In the genomic region with DNA sequence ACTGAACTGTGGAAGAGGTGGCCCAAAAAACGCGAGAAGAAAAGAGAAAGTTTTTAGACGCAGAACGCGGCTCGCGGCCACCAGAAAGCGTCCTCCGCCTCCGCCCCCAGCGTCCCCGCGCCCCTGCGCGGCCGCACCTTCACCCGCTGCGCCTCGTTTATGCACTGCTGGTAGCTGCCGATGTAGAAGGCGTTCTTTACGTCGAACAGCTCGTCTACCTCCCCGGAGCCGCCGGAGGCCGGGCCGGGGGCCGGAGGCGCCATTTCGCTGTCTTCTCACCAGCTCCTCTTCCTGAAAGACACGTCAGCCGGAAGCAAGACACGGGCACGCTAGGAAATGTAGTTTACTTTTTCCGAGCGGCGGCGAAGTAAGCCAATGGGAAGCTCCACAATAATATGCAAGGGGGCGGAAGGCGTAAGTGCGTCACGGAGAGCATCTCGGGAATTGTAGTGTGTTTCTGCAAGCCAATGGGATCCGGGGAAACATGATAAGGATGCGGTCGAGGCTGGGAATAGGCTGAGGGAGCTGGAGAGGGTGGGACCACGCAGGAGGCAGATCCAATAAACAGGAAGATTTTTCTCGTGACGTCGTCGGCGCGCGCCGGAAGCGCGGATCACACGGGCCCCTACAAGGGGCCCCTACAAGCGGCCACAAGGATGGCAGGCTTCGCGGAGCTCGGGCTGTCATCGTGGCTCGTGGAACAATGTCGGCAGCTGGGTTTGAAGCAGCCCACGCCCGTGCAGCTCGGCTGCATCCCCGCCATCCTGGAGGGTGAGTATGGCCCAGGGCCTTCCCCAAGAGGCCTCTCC, we compare ENCODE assay signal across 8 cellular contexts. TPM values are rescaled to one million over a fixed set of nuclear protein-coding genes. Genes with fewer than 3 reads are reported as not detected.
A peak's percentile ranks its signal among the peaks of the same experiment; 100 is the strongest.
DNase-seq lines count a peak whose midpoint lies in the region; ATAC-seq, FAIRE-seq and TF ChIP-seq lines count a peak whose summit lies in the region.

A gene (minus strand): TSS at position 302 of the 809 bp plus-strand sequence. CDS start 39 bp downstream, at position 263.
A gene with protein sequence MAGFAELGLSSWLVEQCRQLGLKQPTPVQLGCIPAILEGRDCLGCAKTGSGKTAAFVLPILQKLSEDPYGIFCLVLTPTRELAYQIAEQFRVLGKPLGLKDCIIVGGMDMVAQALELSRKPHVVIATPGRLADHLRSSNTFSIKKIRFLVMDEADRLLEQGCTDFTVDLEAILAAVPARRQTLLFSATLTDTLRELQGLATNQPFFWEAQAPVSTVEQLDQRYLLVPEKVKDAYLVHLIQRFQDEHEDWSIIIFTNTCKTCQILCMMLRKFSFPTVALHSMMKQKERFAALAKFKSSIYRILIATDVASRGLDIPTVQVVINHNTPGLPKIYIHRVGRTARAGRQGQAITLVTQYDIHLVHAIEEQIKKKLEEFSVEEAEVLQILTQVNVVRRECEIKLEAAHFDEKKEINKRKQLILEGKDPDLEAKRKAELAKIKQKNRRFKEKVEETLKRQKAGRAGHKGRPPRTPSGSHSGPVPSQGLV (plus strand): TSS at position 630 of the 809 bp plus-strand sequence. CDS start 27 bp downstream, at position 657.

- H3K9ac ChIP-seq in kidney (ENCODE audit: low read length in 2 of 2) = peak within 1 kb of the TSS; percentile 89 to 91

- peaks cover 13 to 14% of the 10 kb centered on the region in 2 donors for H3K36me3 ChIP-seq in kidney (ENCODE audit: control insufficient read depth in 1 of 2, insufficient read depth in 2 of 2, low read length in 2 of 2)

- TF ChIP-seq CTCF in chondrocyte (IDR thresholded peaks at IDR 0.05) (peak; percentile 27), kidney (IDR thresholded peaks at IDR 0.05; ENCODE audit: borderline replicate concordance, extremely low read depth, insufficient read depth) (no peak)

- H3K27ac ChIP-seq in kidney (ENCODE audit: low read depth in 2 of 2, low read length in 2 of 2) = peak within 1 kb of the TSS; percentile 84 to 89

- peaks cover 7 to 16% of the 10 kb centered on the region in 2 donors for H3K4me1 ChIP-seq in kidney (ENCODE audit: control insufficient read depth in 1 of 2, insufficient read depth in 1 of 2, low read depth in 1 of 2, low read length in 2 of 2)

- peak within 1 kb of the TSS; percentile 97 to 99 for H3K4me3 ChIP-seq in kidney (ENCODE audit: low read length in 2 of 2)

- H3K4me3 Mint-ChIP-seq in chondrocyte (ENCODE audit: unreplicated experiment) = peak within 1 kb of the TSS; percentile 92

- no peaks in the 10 kb centered on the region for H3K27me3 Mint-ChIP-seq in chondrocyte (ENCODE audit: low read depth)

- peak; percentile 98 for DNase-seq in AG20443 (ENCODE audit: low spot score)
- DNase-seq in NCI-H510A treated with DMSO at 0.1 percent for 48 hours (lab: John Stamatoyannopoulos, UW) = peak; percentile 99
- peak; percentile 93 to 95 for DNase-seq in activated CD4-positive, alpha-beta T cell treated with anti-CD3 and anti-CD28 coated beads for 24 hours (ENCODE audit: low read depth in 2 of 2)
- DNase-seq in chondrocyte (ENCODE audit: low spot score) = peak; percentile 97
- DNase-seq in kidney = peak; percentile 99
- peak; percentile 97 for DNase-seq in stimulated activated CD4-positive, alpha-beta T cell treated with anti-CD3 and anti-CD28 coated beads, Interleukin-15, amount 100 ng/mL, for 24 hours

- ATAC-seq in HG03432 (IDR thresholded peaks at IDR 0.05; ENCODE audit: unreplicated experiment) = peak; percentile 89

- H3K4me1 Mint-ChIP-seq in chondrocyte (ENCODE audit: low read depth) = peaks cover 40% of the 10 kb centered on the region

- peak within 1 kb of the TSS; percentile 97 for H3K27ac Mint-ChIP-seq in chondrocyte (ENCODE audit: unreplicated experiment)

- TF ChIP-seq POLR2A in GM19099 (IDR thresholded peaks at IDR 0.05; ENCODE audit: extremely low read depth, insufficient read length, low read depth) = peak; percentile 88

- peaks cover 11% of the 10 kb centered on the region for H3K36me3 Mint-ChIP-seq in chondrocyte (ENCODE audit: low read depth)

- intact Hi-C loops in kidney (cut with DNase I) = no loop called here

- FAIRE-seq in kidney (lab: Jason Lieb, UNC) = peak; percentile 99

- H3K9me3 Mint-ChIP-seq in chondrocyte (ENCODE audit: low read depth) = no peaks in the 10 kb centered on the region

- H3K9me3 ChIP-seq in kidney (ENCODE audit: control insufficient read depth in 1 of 2, low read length in 2 of 2) = no peaks in the 10 kb centered on the region

RNA-seq across cellular contexts. Expression of the first gene that starts in this region (rescaled TPM):
- total RNA-seq in chondrocyte = 175 to 205 TPM (median 189 TPM) in 3 replicates
- 166 TPM for total RNA-seq in kidney
- polyA plus RNA-seq in kidney (ENCODE audit: insufficient read depth, low read depth, low replicate concordance) = 263 TPM

RNA-seq across cellular contexts. Expression of the second gene that starts in this region (rescaled TPM):
- total RNA-seq in chondrocyte = 47.0 to 57.4 TPM (median 50.6 TPM) in 3 replicates
- 39.5 TPM for total RNA-seq in kidney
- polyA plus RNA-seq in kidney (ENCODE audit: insufficient read depth, low read depth, low replicate concordance) = 40.6 TPM

Comparison
In these comparisons a context has a peak if more than half of its experiments do, and no peak if none do; other contexts are left out.
1. Peak in every context shown above with its lines: DNase-seq, ATAC-seq, H3K4me3 ChIP-seq and H3K27ac ChIP-seq.